In the genomic region with DNA sequence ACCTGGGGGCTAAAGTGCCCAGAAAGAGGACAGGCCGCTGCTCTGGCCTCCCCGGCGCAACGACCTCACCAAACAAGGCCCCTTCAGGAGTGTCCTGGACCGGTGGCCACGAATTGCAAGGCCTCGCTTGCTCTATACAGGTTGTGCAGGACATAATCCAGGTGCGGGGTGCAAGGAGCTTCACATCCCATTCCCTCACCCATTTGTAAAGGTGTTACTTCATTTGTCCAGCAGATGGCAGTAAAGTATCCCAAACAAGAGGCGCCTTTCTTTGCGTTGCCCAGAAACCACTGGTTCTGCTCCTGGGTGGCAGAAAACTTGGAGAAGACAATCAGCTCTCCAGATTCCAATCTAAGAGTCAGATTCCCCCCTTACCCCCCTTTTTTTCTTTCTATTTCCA, we compare ENCODE assay signal across 8 cellular contexts. TPM values are rescaled to one million over a fixed set of nuclear protein-coding genes. Genes with fewer than 3 reads are reported as not detected.
DNase-seq lines count a peak whose midpoint lies in the region; ATAC-seq and TF ChIP-seq lines count a peak whose summit lies in the region.

No MANE protein-coding gene starts in this region.

- H3K4me3 ChIP-seq in A673 (ENCODE audit: low read depth, low read length, poor library complexity, severe bottlenecking): no peak overlapping the region
- no peak overlapping the region for H3K4me3 ChIP-seq in NB4 (ENCODE audit: low read depth, low read length)
- no peak overlapping the region for H3K4me3 ChIP-seq in epithelial cell of proximal tubule (ENCODE audit: low read depth, low read length)

- DNase-seq in A673 (ENCODE audit: low spot score) (peak; percentile 92), Daoy (ENCODE audit: low read depth) (peak; percentile 57), NB4 (ENCODE audit: low read depth) (peak; percentile 74), SKM-1 (lab: John Stamatoyannopoulos, UW; ENCODE audit: unreplicated experiment) (peak; percentile 53), epithelial cell of proximal tubule (ENCODE audit: low read depth) (peak; percentile 12), mucosa of gallbladder (ENCODE audit: low spot score) (peak; percentile 58)

- no peak overlapping the region for H3K27ac ChIP-seq in A673 (ENCODE audit: low read depth, low read length, poor library complexity, severe bottlenecking)

- BruUV-seq in A673 (replicated peaks; lab: Mats Ljungman, UMichigan): no TSS peak

- no peak for TF ChIP-seq POLR2A in NB4 (IDR thresholded peaks at IDR 0.05; ENCODE audit: extremely low read depth, insufficient read length)

- intact Hi-C loops in A673 (cut with micrococcal nuclease; ENCODE audit: unreplicated experiment): loop anchor here (1.0 to 10.0 kb wide), 3 partner anchors 183 to 664 kb away; no protein-coding TSS in a partner anchor

- ATAC-seq in HG03565 (IDR thresholded peaks at IDR 0.05; ENCODE audit: unreplicated experiment) (no peak), HG03175 (IDR thresholded peaks at IDR 0.05; ENCODE audit: unreplicated experiment) (no peak)

- H3K4me1 ChIP-seq in A673 (ENCODE audit: insufficient read depth, low read length, poor library complexity, severe bottlenecking): no peaks in the 10 kb centered on the region

- H3K27me3 ChIP-seq in A673 (replicated peaks; ENCODE audit: insufficient read depth, low read depth, low read length, poor library complexity): peaks cover 12% of the 10 kb centered on the region

- H3K36me3 ChIP-seq in A673 (ENCODE audit: insufficient read depth, low read length, poor library complexity, severe bottlenecking): no peaks in the 10 kb centered on the region

- no peaks in the 10 kb centered on the region for H3K9me3 ChIP-seq in A673 (ENCODE audit: low read depth, low read length, poor library complexity, severe bottlenecking)

- peak; percentile 91 for TF ChIP-seq CTCF in A673 (conservative IDR thresholded peaks at IDR 0.05; ENCODE audit: low read depth, low read length)
- TF ChIP-seq CTCF in NB4 (IDR thresholded peaks at IDR 0.05; ENCODE audit: low read depth, low read length): peak; percentile 59
- TF ChIP-seq CTCF in epithelial cell of proximal tubule (conservative IDR thresholded peaks at IDR 0.05; ENCODE audit: low read depth, low read length): peak; percentile 77

- CTCF ChIA-PET in A673 (lab: Charles Lee): interaction anchor here (0.6 to 2.1 kb wide), 29 partner anchors 10 to 920 kb away, joined by 3 to 22 read pairs (median 5); no protein-coding TSS in a partner anchor

- POLR2A ChIA-PET in A673 (lab: Charles Lee; ENCODE audit: low non-redundant PET): interaction anchor here (0.6 kb wide), 1 partner anchor 504 kb away, joined by 4 read pairs; no protein-coding TSS in a partner anchor

RNA-seq across cellular contexts. Expression of a gene that starts 35.9 kb away (rescaled TPM):
- total RNA-seq in A673 (2021) (12.6 and 15.4 TPM in 2 replicates), epithelial cell of proximal tubule (4.6 and 6.7 TPM in 2 replicates), mucosa of gallbladder (21.3 TPM)
- 2.4 and 2.7 TPM in 2 replicates for total RNA-seq in Daoy (2014; rRNA removed; shearing (Covaris generic))

Comparison
In these comparisons a context has a peak if more than half of its experiments do, and no peak if none do; other contexts are left out.
1. DNase-seq: peak in every context shown above with its lines; median percentile 92 in A673; 74 in NB4; 58 in mucosa of gallbladder; 57 in Daoy; 53 in SKM-1; 12 in epithelial cell of proximal tubule.